9 cellular contexts compared by ENCODE assay signal in the genomic region with DNA sequence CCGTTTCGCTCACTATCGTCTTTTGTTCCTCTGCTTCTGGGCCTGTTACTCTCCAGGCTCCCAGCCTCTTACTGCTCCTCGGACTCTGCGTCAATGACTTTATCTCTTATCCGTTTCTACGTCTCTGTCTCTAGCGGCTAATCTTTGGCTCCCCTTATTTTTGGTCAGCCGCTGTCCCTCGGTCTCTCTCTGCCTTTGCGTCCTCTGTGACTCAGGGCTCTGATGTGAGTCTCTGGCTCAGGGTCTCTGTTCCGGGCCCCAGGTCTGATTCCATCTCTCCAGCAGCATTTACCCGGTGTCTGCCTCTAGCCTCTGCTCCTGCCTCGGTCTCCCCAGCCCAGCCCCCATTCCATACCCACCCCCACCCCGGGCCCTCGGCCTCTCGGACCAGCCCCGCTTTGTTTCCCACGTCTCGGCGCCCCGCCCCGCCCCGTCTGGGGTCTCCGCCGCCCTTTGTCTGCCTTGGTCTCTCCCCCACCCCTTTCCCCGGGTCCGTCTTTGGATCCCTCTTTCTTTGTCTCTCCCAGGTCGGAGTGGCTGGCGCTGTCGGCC. TPM values are rescaled to one million over a fixed set of nuclear protein-coding genes. Genes with fewer than 3 reads are reported as not detected.
DNase-seq lines count a peak whose midpoint lies in the region; ATAC-seq and FAIRE-seq lines count a peak whose summit lies in the region.
"Had no signal": no experiment of that assay in that cellular context is flagged by ENCODE, and none has a peak within 500 bp of the region (broad histone marks: within the 10 kb centered on the region; RNA-seq: fewer than 3 reads in every experiment).

No MANE protein-coding gene starts in this region.

- in situ Hi-C loops in Caki2 (cut with HindIII; ENCODE audit: low pct_unique_long_range_greater_than_20kb, low sequenced_read_pairs): no loop called here

- H3K36me3 ChIP-seq in duodenal mucosa (ENCODE audit: control insufficient read depth in 1 of 2, insufficient read depth in 2 of 2, low read length in 2 of 2) (peaks cover 0 to 13% of the 10 kb centered on the region in 2 donors), mucosa of stomach (ENCODE audit: control insufficient read depth, insufficient read depth, low read length) (peaks cover 5% of the 10 kb centered on the region)

- H3K9ac ChIP-seq in duodenal mucosa (ENCODE audit: low read depth in 1 of 2, low read length in 2 of 2) (peak overlapping the region; percentile 33 to 54), mucosa of stomach (ENCODE audit: low read length) (peak overlapping the region; percentile 36)

- intact Hi-C loops in posterior cingulate gyrus (cut with DNase I): loop anchor here (1.0 to 5.0 kb wide), 3 partner anchors 13 to 47 kb away; partner anchors contain the start of gene ZNF771

- H3K4me1 ChIP-seq in duodenal mucosa (ENCODE audit: control insufficient read depth in 1 of 2, insufficient read depth in 2 of 2, low read length in 2 of 2): peaks cover 9 to 33% of the 10 kb centered on the region in 2 donors
- H3K4me1 ChIP-seq in mucosa of stomach (ENCODE audit: control insufficient read depth, insufficient read depth, low read length): peaks cover 15% of the 10 kb centered on the region

- peak overlapping the region; percentile 63 for H3K27ac ChIP-seq in duodenal mucosa (ENCODE audit: low read depth, low read length)

- H3K9me3 ChIP-seq in duodenal mucosa (ENCODE audit: control insufficient read depth in 1 of 2, low read length in 2 of 2): no peaks in the 10 kb centered on the region
- no peaks in the 10 kb centered on the region for H3K9me3 ChIP-seq in mucosa of stomach (ENCODE audit: control insufficient read depth, low read length)

- H3K27me3 ChIP-seq in duodenal mucosa (ENCODE audit: control insufficient read depth in 1 of 2, insufficient read depth in 2 of 2, low read length in 2 of 2) (no peaks in the 10 kb centered on the region), mucosa of stomach (ENCODE audit: control insufficient read depth, insufficient read depth, low read length) (peaks cover under 1% of the 10 kb centered on the region)

- FAIRE-seq in frontal cortex (lab: Jason Lieb, UNC): no peak

- no peak for ATAC-seq in GM18870 (IDR thresholded peaks at IDR 0.05; ENCODE audit: unreplicated experiment)

- DNase-seq in Caki2 (ENCODE audit: low read depth) (peak; percentile 38), NCI-H1417 treated with DMSO at 0.1 percent for 48 hours (lab: John Stamatoyannopoulos, UW) (peak; percentile 54), frontal cortex (ENCODE audit: low spot score in 2 of 2) (no peak), posterior cingulate gyrus (no peak)
- no peak for DNase-seq in stimulated activated CD4-positive, alpha-beta T cell treated with anti-CD3 and anti-CD28 coated beads, Interleukin-4, amount 100 ng/mL, for 24 hours

- H3K4me3 ChIP-seq in duodenal mucosa (ENCODE audit: low read depth in 1 of 2, low read length in 2 of 2) (peak overlapping the region; percentile 78 to 79), mucosa of stomach (ENCODE audit: low read length) (no peak overlapping the region)

RNA-seq across cellular contexts. Expression of gene ZNF48, which starts 0.5 kb away (rescaled TPM):
- total RNA-seq in Caki2 (2014; rRNA removed; shearing (Covaris generic); ENCODE audit: low replicate concordance): 34.6 and 35.6 TPM in 2 replicates
- total RNA-seq in frontal cortex: 39.9 TPM

RNA-seq across cellular contexts. Expression of gene SEPTIN1, which starts 12.3 kb away (rescaled TPM):
- total RNA-seq in Caki2 (2014; rRNA removed; shearing (Covaris generic); ENCODE audit: low replicate concordance): not detected in 2 replicates
- total RNA-seq in frontal cortex: not detected

RNA-seq across cellular contexts. Expression of gene ZNF771, which starts 12.7 kb away (rescaled TPM):
- total RNA-seq in Caki2 (2014; rRNA removed; shearing (Covaris generic); ENCODE audit: low replicate concordance): 13.2 and 35.7 TPM in 2 replicates
- 9.0 TPM for total RNA-seq in frontal cortex

RNA-seq across cellular contexts. Expression of gene MYL11, which starts 20.1 kb away (rescaled TPM):
- not detected in 2 replicates for total RNA-seq in Caki2 (2014; rRNA removed; shearing (Covaris generic); ENCODE audit: low replicate concordance)
- total RNA-seq in frontal cortex: not detected
- total RNA-seq: T-helper 1 cell treated with Interleukin-12 subunit alpha and Interleukin-12 subunit beta and Interleukin-4 antibody, amounts not matched to agents 30 ng/mL and 1 ng/mL, for 36 hours had no signal

RNA-seq across cellular contexts. Expression of gene TBC1D10B, which starts 24.4 kb away (rescaled TPM):
- total RNA-seq in Caki2 (2014; rRNA removed; shearing (Covaris generic); ENCODE audit: low replicate concordance): 39.6 and 56.6 TPM in 2 replicates
- 25.3 TPM for total RNA-seq in frontal cortex

Comparison
In these comparisons a context has a peak if more than half of its experiments do, and no peak if none do; other contexts are left out.
1. DNase-seq: peak in Caki2 (single experiment) and NCI-H1417 treated with DMSO at 0.1 percent for 48 hours (single experiment); none in frontal cortex (0 of 2), stimulated activated CD4-positive, alpha-beta T cell treated with anti-CD3 and anti-CD28 coated beads, Interleukin-4, amount 100 ng/mL, for 24 hours (single experiment) and posterior cingulate gyrus (0 of 10).